Comparison of ENCODE assay signal across 22 cellular contexts in genomic region chr7:105937411-105937810, GRCh38.
"Had no signal": no experiment of that assay in that cellular context is flagged by ENCODE, and none has a peak within 500 bp of the region (broad histone marks: within the 10 kb centered on the region; RNA-seq: fewer than 3 reads in every experiment).

No MANE protein-coding gene starts in this region.

- H3K36me3 ChIP-seq: Peyer's patch, SJCRH30 had no signal

- H3K27me3 ChIP-seq: Peyer's patch, SJCRH30 had no signal

- H3K4me1 Mint-ChIP-seq: IgD-negative memory B cell had no signal

- H3K9me3 ChIP-seq: Peyer's patch, SJCRH30 had no signal

- H3K36me3 Mint-ChIP-seq: IgD-negative memory B cell had no signal

- H3K4me3 Mint-ChIP-seq: IgD-negative memory B cell had no signal

- H3K4me3 ChIP-seq: Peyer's patch, SJCRH30 had no signal

- DNase-seq: KBM-7; MV-4-11; NCI-H1048; NCI-H1105; NCI-H1417; NCI-H1436 treated with DMSO at 0.1 percent for 48 hours; NCI-H1694 treated with DMSO at 0.1 percent for 48 hours; NCI-H1930; NCI-H2081; NCI-H2107; NCI-H2227 treated with DMSO at 0.1 percent for 48 hours; NCI-H524; NCI-H69; NCI-H774; NK-92 treated with Interleukin-12 subunit alpha and Interleukin-12 subunit beta, amount 100 ng/mL, for 24 hours; PC-3; Peyer's patch; SHP77 treated with DMSO at 0.1 percent for 48 hours; SJCRH30 had no signal

- H3K27ac ChIP-seq: HL-60, Peyer's patch, SJCRH30 had no signal

- ATAC-seq: PC-3, Right ventricle myocardium inferior had no signal

- H3K4me1 ChIP-seq: Peyer's patch had no signal

- H3K27ac Mint-ChIP-seq: IgD-negative memory B cell had no signal
